In the genomic region with DNA sequence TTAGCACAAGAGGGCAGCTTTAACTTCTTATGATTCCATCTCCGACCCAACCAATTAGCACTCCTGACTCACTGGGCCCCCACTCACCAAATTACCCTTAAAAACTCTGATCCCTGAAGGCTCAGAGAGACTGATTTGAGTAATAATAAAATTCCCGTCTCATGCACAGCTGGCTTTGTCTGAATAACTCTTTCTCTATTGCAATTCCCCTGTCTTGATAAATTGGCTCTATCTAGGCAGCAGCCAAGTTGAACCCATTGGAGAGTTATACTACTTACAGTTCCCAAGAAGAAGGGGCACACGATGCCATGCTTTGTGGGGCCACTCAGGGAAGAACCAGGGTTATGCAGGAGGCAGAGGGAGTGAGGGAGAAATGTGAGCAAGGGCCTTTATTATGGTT, we compare ENCODE assay signal across 38 cellular contexts.
"Had no signal": no experiment of that assay in that cellular context is flagged by ENCODE, and none has a peak within 500 bp of the region (broad histone marks: within the 10 kb centered on the region; RNA-seq: fewer than 3 reads in every experiment).

No MANE protein-coding gene starts in this region.

- H3K4me3 ChIP-seq: adrenal gland, ascending aorta, body of pancreas, breast epithelium, cardiac muscle cell had no signal

- DNase-seq: activated effector memory CD4-positive, alpha-beta T cell treated with anti-CD3 and anti-CD28 coated beads, Interleukin-2, amount 50 U/mL, for 16 hours; activated effector memory CD4-positive, alpha-beta T cell treated with Interleukin-2 at 50 U/mL for 16 hours; activated gamma-delta T cell; activated gamma-delta T cell treated with Interleukin-2 at 50 U/mL for 16 hours; activated naive CD4-positive, alpha-beta T cell; activated naive CD4-positive, alpha-beta T cell treated with anti-CD3 and anti-CD28 coated beads for 36 hours; activated naive CD4-positive, alpha-beta T cell treated with anti-CD3 and anti-CD28 coated beads, Interleukin-2, amount 10 ng/mL, durations not matched to agents 7 days and 5 days; activated naive CD4-positive, alpha-beta T cell treated with anti-CD3 and anti-CD28 coated beads, Interleukin-2, amount 50 U/mL, for 16 hours; activated naive CD4-positive, alpha-beta T cell treated with Interleukin-2 at 50 U/mL for 16 hours; activated naive CD8-positive, alpha-beta T cell treated with anti-CD3 and anti-CD28 coated beads for 36 hours; activated naive CD8-positive, alpha-beta T cell treated with anti-CD3 and anti-CD28 coated beads, Interleukin-2, amount 10 ng/mL, durations not matched to agents 7 days and 5 days; activated naive CD8-positive, alpha-beta T cell treated with anti-CD3 and anti-CD28 coated beads, Interleukin-2, amount 50 U/mL, for 24 hours; activated T-cell treated with anti-CD3 and anti-CD28 coated beads, Interleukin-2, amount 50 U/mL, for 1 hour; activated T-cell treated with anti-CD3 and anti-CD28 coated beads, Interleukin-2, amount 50 U/mL, for 24 hours; activated T-cell treated with anti-CD3 and anti-CD28 coated beads, Interleukin-2, amount 50 U/mL, for 4 hours; activated T-cell treated with anti-CD3 and anti-CD28 coated beads, Interleukin-2, amount 50 U/mL, for 48 hours; activated T-cell treated with anti-CD3 and anti-CD28 coated beads, Interleukin-2, amount 50 U/mL, for 72 hours; adrenal gland; amniotic stem cell; amygdala; anterior cingulate cortex; aorta; body of pancreas; brain microvascular endothelial cell; caudate nucleus; central memory CD4-positive, alpha-beta T cell; cerebellar nuclear complex had no signal

- H3K4me3 Mint-ChIP-seq: activated naive CD4-positive, alpha-beta T cell treated with anti-CD3 and anti-CD28 coated beads for 36 hours; activated naive CD4-positive, alpha-beta T cell treated with anti-CD3 and anti-CD28 coated beads, Interleukin-2, amount 10 ng/mL, durations not matched to agents 7 days and 5 days; activated naive CD4-positive, alpha-beta T cell treated with anti-CD3 and anti-CD28 coated beads, Interleukin-2, amount 50 U/mL, for 24 hours; activated naive CD8-positive, alpha-beta T cell; activated naive CD8-positive, alpha-beta T cell treated with anti-CD3 and anti-CD28 coated beads for 36 hours; activated naive CD8-positive, alpha-beta T cell treated with anti-CD3 and anti-CD28 coated beads, Interleukin-2, amount 10 ng/mL, durations not matched to agents 7 days and 5 days; activated naive CD8-positive, alpha-beta T cell treated with anti-CD3 and anti-CD28 coated beads, Interleukin-2, amount 50 U/mL, for 24 hours; activated T-cell treated with anti-CD3 and anti-CD28 coated beads, Interleukin-2, amount 50 U/mL, for 24 hours; activated T-cell treated with anti-CD3 and anti-CD28 coated beads, Interleukin-2, amount 50 U/mL, for 4 hours; activated T-cell treated with anti-CD3 and anti-CD28 coated beads, Interleukin-2, amount 50 U/mL, for 72 hours; activated T-helper 1 cell treated with anti-CD3 and anti-CD28 coated beads, Interleukin-12 subunit alpha, Interleukin-12 subunit beta, Interleukin-2, Interleukin-4 antibody, amounts not matched to agents 30 ng/mL and 10 ng/mL and 1 ng/mL, durations not matched to agents 14 hours and 24 hours and 36 hours; activated T-helper 17 cell treated with anti-CD3 and anti-CD28 coated beads, Interleukin-2, amount 50 U/mL, for 72 hours; brain; central memory CD8-positive, alpha-beta T cell had no signal

- H3K4me1 ChIP-seq: adrenal gland, ascending aorta, body of pancreas, breast epithelium had no signal

- H3K27ac Mint-ChIP-seq: activated naive CD4-positive, alpha-beta T cell treated with anti-CD3 and anti-CD28 coated beads for 36 hours; activated naive CD4-positive, alpha-beta T cell treated with anti-CD3 and anti-CD28 coated beads, Interleukin-2, amount 10 ng/mL, durations not matched to agents 7 days and 5 days; activated naive CD4-positive, alpha-beta T cell treated with anti-CD3 and anti-CD28 coated beads, Interleukin-2, amount 50 U/mL, for 24 hours; activated naive CD4-positive, alpha-beta T cell treated with anti-CD3 and anti-CD28 coated beads, Interleukin-2, amount 50 U/mL, for 72 hours; activated naive CD8-positive, alpha-beta T cell; activated naive CD8-positive, alpha-beta T cell treated with anti-CD3 and anti-CD28 coated beads for 36 hours; activated naive CD8-positive, alpha-beta T cell treated with anti-CD3 and anti-CD28 coated beads, Interleukin-2, amount 10 ng/mL, durations not matched to agents 7 days and 5 days; activated naive CD8-positive, alpha-beta T cell treated with anti-CD3 and anti-CD28 coated beads, Interleukin-2, amount 50 U/mL, for 24 hours; activated T-cell treated with anti-CD3 and anti-CD28 coated beads, Interleukin-2, amount 50 U/mL, for 24 hours; activated T-cell treated with anti-CD3 and anti-CD28 coated beads, Interleukin-2, amount 50 U/mL, for 72 hours; activated T-helper 1 cell treated with anti-CD3 and anti-CD28 coated beads, Interleukin-12 subunit alpha, Interleukin-12 subunit beta, Interleukin-2, Interleukin-4 antibody, amounts not matched to agents 30 ng/mL and 10 ng/mL and 1 ng/mL, durations not matched to agents 14 hours and 24 hours and 36 hours; activated T-helper 17 cell treated with anti-CD3 and anti-CD28 coated beads, Interleukin-2, amount 50 U/mL, for 72 hours; activated T-helper 2 cell treated with anti-CD3 and anti-CD28 coated beads, Interferon-gamma antibody, Interleukin-2, Interleukin-4, amounts not matched to agents 10 μg/mL and 5 μg/mL and 100 μg/mL, durations not matched to agents 14 hours and 24 hours and 36 hours; brain had no signal

- H3K27me3 ChIP-seq: adrenal gland, ascending aorta, body of pancreas, brain microvascular endothelial cell, breast epithelium, cardiac muscle cell had no signal

- H3K27ac ChIP-seq: adrenal gland, ascending aorta, body of pancreas, brain microvascular endothelial cell, breast epithelium, cardiac muscle cell had no signal

- H3K9me3 ChIP-seq: adrenal gland had no signal

- H3K27me3 Mint-ChIP-seq: activated naive CD4-positive, alpha-beta T cell treated with anti-CD3 and anti-CD28 coated beads, Interleukin-2, amount 10 ng/mL, durations not matched to agents 7 days and 5 days; activated naive CD4-positive, alpha-beta T cell treated with anti-CD3 and anti-CD28 coated beads, Interleukin-2, amount 50 U/mL, for 24 hours; activated naive CD8-positive, alpha-beta T cell treated with anti-CD3 and anti-CD28 coated beads for 36 hours; activated naive CD8-positive, alpha-beta T cell treated with anti-CD3 and anti-CD28 coated beads, Interleukin-2, amount 10 ng/mL, durations not matched to agents 7 days and 5 days; activated naive CD8-positive, alpha-beta T cell treated with anti-CD3 and anti-CD28 coated beads, Interleukin-2, amount 50 U/mL, for 24 hours; activated T-cell treated with anti-CD3 and anti-CD28 coated beads, Interleukin-2, amount 50 U/mL, for 24 hours; activated T-helper 17 cell treated with anti-CD3 and anti-CD28 coated beads, Interleukin-2, amount 50 U/mL, for 72 hours; central memory CD8-positive, alpha-beta T cell had no signal

- H3K4me1 Mint-ChIP-seq: activated naive CD4-positive, alpha-beta T cell treated with anti-CD3 and anti-CD28 coated beads, Interleukin-2, amount 10 ng/mL, durations not matched to agents 7 days and 5 days; activated naive CD4-positive, alpha-beta T cell treated with anti-CD3 and anti-CD28 coated beads, Interleukin-2, amount 50 U/mL, for 24 hours; activated naive CD8-positive, alpha-beta T cell treated with anti-CD3 and anti-CD28 coated beads for 36 hours; activated naive CD8-positive, alpha-beta T cell treated with anti-CD3 and anti-CD28 coated beads, Interleukin-2, amount 10 ng/mL, durations not matched to agents 7 days and 5 days; activated naive CD8-positive, alpha-beta T cell treated with anti-CD3 and anti-CD28 coated beads, Interleukin-2, amount 50 U/mL, for 24 hours; activated T-helper 17 cell treated with anti-CD3 and anti-CD28 coated beads, Interleukin-2, amount 50 U/mL, for 72 hours; brain; central memory CD8-positive, alpha-beta T cell had no signal

- H3K36me3 ChIP-seq: adrenal gland, ascending aorta, brain microvascular endothelial cell, breast epithelium, cardiac muscle cell had no signal

- H3K36me3 Mint-ChIP-seq: activated naive CD4-positive, alpha-beta T cell treated with anti-CD3 and anti-CD28 coated beads, Interleukin-2, amount 10 ng/mL, durations not matched to agents 7 days and 5 days; activated naive CD4-positive, alpha-beta T cell treated with anti-CD3 and anti-CD28 coated beads, Interleukin-2, amount 50 U/mL, for 24 hours; activated naive CD8-positive, alpha-beta T cell; activated naive CD8-positive, alpha-beta T cell treated with anti-CD3 and anti-CD28 coated beads for 36 hours; activated naive CD8-positive, alpha-beta T cell treated with anti-CD3 and anti-CD28 coated beads, Interleukin-2, amount 10 ng/mL, durations not matched to agents 7 days and 5 days; brain had no signal
